ENCODE assay signal across 9 cellular contexts in genomic region chr3:14240366-14240765, GRCh38.
"Had no signal": no experiment of that assay in that cellular context is flagged by ENCODE, and none has a peak within 500 bp of the region (broad histone marks: within the 10 kb centered on the region; RNA-seq: fewer than 3 reads in every experiment).

No MANE protein-coding gene starts in this region.

- ATAC-seq: GM23338, HepG2 had no signal

- DNase-seq: H9, HCEC 1CT, IMR-90, KBM-7 had no signal

- FAIRE-seq: H1, H54, HepG2 had no signal

- H3K4me2 ChIP-seq: GM23338 had no signal

- H3K4me3 ChIP-seq: GM23338 had no signal

- H3K27ac ChIP-seq: HL-60 had no signal

- H2AFZ ChIP-seq: GM23338 had no signal
